ENCODE assay signal across 24 cellular contexts in the genomic region with DNA sequence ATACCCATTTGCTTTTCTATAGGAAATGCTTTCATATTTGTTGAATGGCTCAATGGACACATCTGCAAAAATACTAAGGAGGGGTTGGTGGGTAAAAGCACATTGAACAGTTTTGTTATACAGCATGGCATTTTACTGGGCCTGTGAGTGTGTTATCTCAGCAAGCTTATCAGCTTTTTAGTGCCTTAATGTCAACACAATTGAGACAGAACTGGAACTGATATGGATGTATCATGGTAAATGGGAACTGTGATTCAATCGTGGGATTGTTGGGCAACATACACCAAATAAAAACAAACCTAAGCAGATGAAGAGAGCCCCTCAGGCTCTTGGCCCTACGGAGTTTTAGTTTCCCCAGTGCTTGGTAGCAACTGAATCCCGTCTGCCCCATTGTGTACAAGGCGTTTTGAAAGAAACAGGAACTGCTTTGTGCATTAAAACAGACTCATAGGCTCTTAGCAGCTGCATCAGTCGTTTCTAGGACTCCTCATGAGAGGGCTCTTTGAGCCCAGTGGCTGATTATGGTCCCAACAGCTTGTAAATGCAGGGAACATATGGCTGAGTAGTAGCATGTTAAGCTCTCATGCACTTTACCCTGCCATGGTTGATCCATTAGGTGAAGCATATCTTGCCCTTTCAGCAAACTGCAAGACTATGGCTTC. TPM values are rescaled to one million over a fixed set of nuclear protein-coding genes. Genes with fewer than 3 reads are reported as not detected.
DNase-seq lines count a peak whose midpoint lies in the region; ATAC-seq and TF ChIP-seq lines count a peak whose summit lies in the region.
"Had no signal": no experiment of that assay in that cellular context is flagged by ENCODE, and none has a peak within 500 bp of the region (broad histone marks: within the 10 kb centered on the region; RNA-seq: fewer than 3 reads in every experiment).

No MANE protein-coding gene starts in this region.

- DNase-seq in D341Med (ENCODE audit: low spot score) = peak; percentile 30
- peak; percentile 50 for DNase-seq in MV-4-11 (lab: John Stamatoyannopoulos, UW)
- DNase-seq in OCI-M1 (lab: John Stamatoyannopoulos, UW) = peak; percentile 28
- peak; percentile 7 for DNase-seq in inferior parietal cortex (ENCODE audit: extremely low spot score)
- DNase-seq in GM10266 (ENCODE audit: extremely low spot score) = no peak
- no peak for DNase-seq in suprapubic skin (ENCODE audit: low spot score in 2 of 2)
- DNase-seq in upper lobe of left lung = no peak
- DNase-seq in transverse colon = no peak
- DNase-seq: activated CD4-positive, alpha-beta memory T cell treated with anti-CD3 and anti-CD28 coated beads, Interleukin-2, amount 10 ng/mL, durations not matched to agents 7 days and 5 days; activated naive CD4-positive, alpha-beta T cell treated with anti-CD3 and anti-CD28 coated beads for 36 hours; activated T-cell treated with anti-CD3 and anti-CD28 coated beads, Interleukin-2, amount 50 U/mL, for 1 hour; aorta; CD8-positive, alpha-beta T cell; EL; left ventricle myocardium inferior; NCI-H146; NCI-H510A; SHP77 treated with DMSO at 0.1 percent for 48 hours had no signal

- H3K4me1 ChIP-seq in suprapubic skin (no peaks in the 10 kb centered on the region), upper lobe of left lung (no peaks in the 10 kb centered on the region), transverse colon (no peaks in the 10 kb centered on the region)
- H3K4me1 ChIP-seq: esophagus muscularis mucosa, left ventricle myocardium inferior had no signal

- no peak overlapping the region for H3K27ac ChIP-seq in suprapubic skin
- no peak overlapping the region for H3K27ac ChIP-seq in upper lobe of left lung
- H3K27ac ChIP-seq in transverse colon = no peak overlapping the region
- H3K27ac ChIP-seq: esophagus muscularis mucosa, left ventricle myocardium inferior, neutrophil had no signal

- intact Hi-C loops in transverse colon (cut with DNase I; ENCODE audit: low total_unique reads) = no loop called here

- H3K36me3 ChIP-seq in suprapubic skin (peaks cover 3% of the 10 kb centered on the region), upper lobe of left lung (peaks cover 0 to 3% (median 0%) of the 10 kb centered on the region in 4 donors), transverse colon (no peaks in the 10 kb centered on the region)
- H3K36me3 ChIP-seq: esophagus muscularis mucosa, left ventricle myocardium inferior, neutrophil had no signal

- H3K4me3 ChIP-seq in suprapubic skin = no peak overlapping the region
- H3K4me3 ChIP-seq in upper lobe of left lung = no peak overlapping the region
- H3K4me3 ChIP-seq in transverse colon = no peak overlapping the region
- H3K4me3 ChIP-seq: esophagus muscularis mucosa, left ventricle myocardium inferior had no signal

- TF ChIP-seq CTCF in GM10266 (IDR thresholded peaks at IDR 0.05; ENCODE audit: control insufficient read depth, insufficient read depth, low read depth, missing control alignments) (no peak), suprapubic skin (IDR thresholded peaks at IDR 0.05) (no peak), upper lobe of left lung (IDR thresholded peaks at IDR 0.05) (no peak), transverse colon (IDR thresholded peaks at IDR 0.05) (no peak)

- no peak for TF ChIP-seq POLR2A in suprapubic skin (IDR thresholded peaks at IDR 0.05)
- TF ChIP-seq POLR2A in upper lobe of left lung (IDR thresholded peaks at IDR 0.05) = no peak
- no peak for TF ChIP-seq POLR2A in transverse colon (IDR thresholded peaks at IDR 0.05)

- ATAC-seq in upper lobe of left lung (ENCODE audit: low FRiP score in 2 of 2) = no peak
- ATAC-seq: CD8-positive, alpha-beta T cell; WTC11 had no signal

- H3K27me3 ChIP-seq in suprapubic skin = no peaks in the 10 kb centered on the region
- H3K27me3 ChIP-seq in upper lobe of left lung = no peaks in the 10 kb centered on the region
- no peaks in the 10 kb centered on the region for H3K27me3 ChIP-seq in transverse colon
- H3K27me3 ChIP-seq: esophagus muscularis mucosa had no signal

- in situ Hi-C loops in transverse colon (cut with MboI; ENCODE audit: low pct_ligation_motif_present in 1 of 4, low pct_unique_long_range_greater_than_20kb in 1 of 4, low sequenced_read_pairs in 3 of 4) = loop anchor here in 2 of 4 donors (25.0 kb wide), 1 partner anchor 534 kb away; the partner anchor contains the start of gene ENOX2 (in 2 of the 2)

- H3K9me3 ChIP-seq in suprapubic skin = no peaks in the 10 kb centered on the region
- no peaks in the 10 kb centered on the region for H3K9me3 ChIP-seq in upper lobe of left lung
- H3K9me3 ChIP-seq in transverse colon = no peaks in the 10 kb centered on the region
- H3K9me3 ChIP-seq: esophagus muscularis mucosa, left ventricle myocardium inferior, neutrophil had no signal

- WGBS in suprapubic skin = 40% methylated on average over 5 of the region's 5 CpGs
- WGBS in upper lobe of left lung, 2 donors = 0 to 40% methylated on average over 2 to 5 of the region's 5 CpGs
- WGBS in transverse colon (ENCODE audit: low coverage in 1 of 2), 2 donors = 0 to 20% methylated on average over 1 to 5 of the region's 5 CpGs

- TF ChIP-seq EP300 in suprapubic skin (IDR thresholded peaks at IDR 0.05) = no peak
- TF ChIP-seq EP300 in upper lobe of left lung (IDR thresholded peaks at IDR 0.05) = no peak
- no peak for TF ChIP-seq EP300 in transverse colon (IDR thresholded peaks at IDR 0.05; ENCODE audit: low read depth)

RNA-seq across cellular contexts. Expression of gene GPR119, which starts 7.3 kb away (rescaled TPM):
- not detected for total RNA-seq in suprapubic skin
- total RNA-seq in upper lobe of left lung = not detected
- total RNA-seq in transverse colon = not detected
- total RNA-seq: activated CD4-positive, alpha-beta memory T cell treated with anti-CD3 and anti-CD28 coated beads, Interleukin-2, amount 10 ng/mL, durations not matched to agents 7 days and 5 days; activated naive CD4-positive, alpha-beta T cell treated with anti-CD3 and anti-CD28 coated beads for 36 hours; aorta; CD8-positive, alpha-beta T cell; esophagus muscularis mucosa; glomerular endothelial cell; H1; left ventricle myocardium inferior; LHCN-M2; WTC11 had no signal

RNA-seq across cellular contexts. Expression of gene RBMX2, which starts 23.6 kb away (rescaled TPM):
- 10 to 100 TPM; 11.3 to 22.5 (median 15.9) TPM for total RNA-seq in suprapubic skin
- total RNA-seq in upper lobe of left lung = 10 to 100 TPM in 5 of 6 donors, 1 to 10 TPM in 1; 6.0 to 21.0 (median 13.9) TPM
- 10 to 100 TPM in 2 of 4 donors, 1 to 10 TPM in 1, under 1 TPM in 1; 1.00 to 13.0 (median 7.6) TPM for total RNA-seq in transverse colon

RNA-seq across cellular contexts. Expression of gene SLC25A14, which starts 38.4 kb away (rescaled TPM):
- total RNA-seq in suprapubic skin (10 to 100 TPM; 11.1 to 45.8 (median 15.7) TPM), upper lobe of left lung (10 to 100 TPM in 1 of 6 donors, 1 to 10 TPM in 5; 7.6 to 16.1 (median 8.3) TPM), transverse colon (10 to 100 TPM in 2 of 4 donors, 1 to 10 TPM in 2; 2.8 to 10.5 (median 7.2) TPM)

Comparison
In these comparisons a context has a peak if more than half of its experiments do, and no peak if none do; other contexts are left out.
1. DNase-seq: peak in D341Med (single experiment), MV-4-11 (single experiment), OCI-M1 (single experiment) and inferior parietal cortex (single experiment); none in GM10266 (single experiment), suprapubic skin (0 of 2), upper lobe of left lung (0 of 2) and transverse colon (single experiment).